25 cellular contexts compared by ENCODE assay signal in genomic region chr17:63258785-63259184, GRCh38.
"Had no signal": no experiment of that assay in that cellular context is flagged by ENCODE, and none has a peak within 500 bp of the region (broad histone marks: within the 10 kb centered on the region; RNA-seq: fewer than 3 reads in every experiment).

No MANE protein-coding gene starts in this region.

- H3K27ac Mint-ChIP-seq: activated CD8-positive, alpha-beta memory T cell treated with anti-CD3 and anti-CD28 coated beads, Interleukin-2, amount 10 ng/mL, durations not matched to agents 7 days and 5 days; activated naive CD4-positive, alpha-beta T cell treated with anti-CD3 and anti-CD28 coated beads, Interleukin-2, amount 50 U/mL, for 72 hours; activated naive CD8-positive, alpha-beta T cell treated with anti-CD3 and anti-CD28 coated beads, Interleukin-2, amount 50 U/mL, for 24 hours; activated T-cell treated with anti-CD3 and anti-CD28 coated beads, Interleukin-2, amount 50 U/mL, for 24 hours; activated T-helper 1 cell treated with anti-CD3 and anti-CD28 coated beads, Interleukin-12 subunit alpha, Interleukin-12 subunit beta, Interleukin-2, Interleukin-4 antibody, amounts not matched to agents 30 ng/mL and 10 ng/mL and 1 ng/mL, durations not matched to agents 14 hours and 24 hours and 36 hours; T-helper 1 cell treated with Interleukin-12 subunit alpha and Interleukin-12 subunit beta and Interleukin-4 antibody, amounts not matched to agents 30 μg/mL and 1 μg/mL, for 36 hours; WTC11 had no signal

- H3K4me3 ChIP-seq: PC-9 had no signal

- H3K27me3 Mint-ChIP-seq: activated CD8-positive, alpha-beta memory T cell treated with anti-CD3 and anti-CD28 coated beads, Interleukin-2, amount 10 ng/mL, durations not matched to agents 7 days and 5 days; activated naive CD8-positive, alpha-beta T cell treated with anti-CD3 and anti-CD28 coated beads, Interleukin-2, amount 50 U/mL, for 24 hours; activated T-cell treated with anti-CD3 and anti-CD28 coated beads, Interleukin-2, amount 50 U/mL, for 24 hours; brain had no signal

- ATAC-seq: activated CD8-positive, alpha-beta memory T cell treated with anti-CD3 and anti-CD28 coated beads, Interleukin-2, amount 10 ng/mL, durations not matched to agents 7 days and 5 days; activated naive CD4-positive, alpha-beta T cell treated with anti-CD3 and anti-CD28 coated beads, Interleukin-2, amount 50 U/mL, for 72 hours; activated naive CD8-positive, alpha-beta T cell treated with anti-CD3 and anti-CD28 coated beads, Interleukin-2, amount 50 U/mL, for 24 hours; WTC11 had no signal

- FAIRE-seq: astrocyte had no signal

- H3K4me2 ChIP-seq: PC-9 had no signal

- H3K9me3 Mint-ChIP-seq: activated T-helper 1 cell treated with anti-CD3 and anti-CD28 coated beads, Interleukin-12 subunit alpha, Interleukin-12 subunit beta, Interleukin-2, Interleukin-4 antibody, amounts not matched to agents 30 ng/mL and 10 ng/mL and 1 ng/mL, durations not matched to agents 14 hours and 24 hours and 36 hours; central memory CD8-positive, alpha-beta T cell had no signal

- H3K36me3 Mint-ChIP-seq: activated naive CD4-positive, alpha-beta T cell treated with anti-CD3 and anti-CD28 coated beads, Interleukin-2, amount 50 U/mL, for 72 hours; WTC11 had no signal

- DNase-seq: activated CD4-positive, alpha-beta T cell treated with anti-CD3 and anti-CD28 coated beads for 48 hours; activated CD4-positive, alpha-beta T cell treated with anti-CD3 and anti-CD28 coated beads, Interleukin-2, amount 50 U/mL, for 4 hours; activated CD4-positive, CD25-positive, alpha-beta regulatory T cell treated with anti-CD3 and anti-CD28 coated beads, Interleukin-2, amount 50 U/mL, for 72 hours; activated CD8-positive, alpha-beta memory T cell treated with anti-CD3 and anti-CD28 coated beads, Interleukin-2, amount 10 ng/mL, durations not matched to agents 7 days and 5 days; activated effector memory CD4-positive, alpha-beta T cell treated with Interleukin-2 at 50 U/mL for 16 hours; activated naive CD4-positive, alpha-beta T cell; activated naive CD8-positive, alpha-beta T cell treated with anti-CD3 and anti-CD28 coated beads, Interleukin-2, amount 50 U/mL, for 24 hours; activated T-cell treated with anti-CD3 and anti-CD28 coated beads, Interleukin-2, amount 50 U/mL, for 24 hours; amygdala; Karpas-422; NCI-H1417; NCI-H1930; NCI-H446; NCI-H526; NCI-H82; PC-9; SHP77 treated with DMSO at 0.1 percent for 48 hours; T-helper 9 cell had no signal

- H3K4me3 Mint-ChIP-seq: activated CD8-positive, alpha-beta memory T cell treated with anti-CD3 and anti-CD28 coated beads, Interleukin-2, amount 10 ng/mL, durations not matched to agents 7 days and 5 days; activated naive CD8-positive, alpha-beta T cell treated with anti-CD3 and anti-CD28 coated beads, Interleukin-2, amount 50 U/mL, for 24 hours; activated T-cell treated with anti-CD3 and anti-CD28 coated beads, Interleukin-2, amount 50 U/mL, for 24 hours; activated T-helper 1 cell treated with anti-CD3 and anti-CD28 coated beads, Interleukin-12 subunit alpha, Interleukin-12 subunit beta, Interleukin-2, Interleukin-4 antibody, amounts not matched to agents 30 ng/mL and 10 ng/mL and 1 ng/mL, durations not matched to agents 14 hours and 24 hours and 36 hours; brain; central memory CD8-positive, alpha-beta T cell; T-helper 1 cell treated with Interleukin-12 subunit alpha and Interleukin-12 subunit beta and Interleukin-4 antibody, amounts not matched to agents 30 μg/mL and 1 μg/mL, for 36 hours; WTC11 had no signal

- H3K27ac ChIP-seq: PC-9 had no signal

- H3K4me1 Mint-ChIP-seq: activated CD8-positive, alpha-beta memory T cell treated with anti-CD3 and anti-CD28 coated beads, Interleukin-2, amount 10 ng/mL, durations not matched to agents 7 days and 5 days; activated naive CD8-positive, alpha-beta T cell treated with anti-CD3 and anti-CD28 coated beads, Interleukin-2, amount 50 U/mL, for 24 hours; central memory CD8-positive, alpha-beta T cell; WTC11 had no signal
